Comparison of ENCODE assay signal across 9 cellular contexts in genomic region chr3:171165986-171166385, GRCh38.
DNase-seq lines count a peak whose midpoint lies in the region; ATAC-seq and TF ChIP-seq lines count a peak whose summit lies in the region.
"Had no signal": no experiment of that assay in that cellular context is flagged by ENCODE, and none has a peak within 500 bp of the region (broad histone marks: within the 10 kb centered on the region; RNA-seq: fewer than 3 reads in every experiment).

No MANE protein-coding gene starts in this region.

- no peak overlapping the region for H2BK120ac ChIP-seq in mesenchymal stem cell (ENCODE audit: low read depth, low read length)

- H3K4me2 ChIP-seq in mesenchymal stem cell (ENCODE audit: low read length, poor library complexity, severe bottlenecking): no peak overlapping the region

- no peak overlapping the region for H4K8ac ChIP-seq in mesenchymal stem cell (ENCODE audit: low read length)

- CTCF ChIA-PET in RWPE1 (lab: Yijun Ruan, JAX): interaction anchor here (0.6 kb wide), 1 partner anchor 762 kb away, joined by 4 read pairs; no protein-coding TSS in a partner anchor

- peak overlapping the region; percentile 65 for H2AK5ac ChIP-seq in mesenchymal stem cell (ENCODE audit: low read length, severe bottlenecking)

- H3K9me3 ChIP-seq in mesenchymal stem cell (ENCODE audit: control insufficient read depth, low read length) (peaks cover 9% of the 10 kb centered on the region), SJCRH30 (replicated peaks) (no peaks in the 10 kb centered on the region)

- H3K23ac ChIP-seq in mesenchymal stem cell (ENCODE audit: low read length in 2 of 2): no peak overlapping the region

- POLR2A ChIA-PET in RWPE1 (lab: Yijun Ruan, JAX; ENCODE audit: low non-redundant PET): no interaction called here

- H3K27ac ChIP-seq in RWPE1 (no peak overlapping the region), mesenchymal stem cell (ENCODE audit: low read length, poor library complexity, severe bottlenecking) (no peak overlapping the region), SJCRH30 (no peak overlapping the region)

- H3K79me1 ChIP-seq in mesenchymal stem cell (replicated peaks; ENCODE audit: low read length, poor library complexity, severe bottlenecking): no peaks in the 10 kb centered on the region

- H3K27me3 ChIP-seq in mesenchymal stem cell (ENCODE audit: control insufficient read depth in 1 of 2, insufficient read depth in 1 of 2, low read length in 2 of 2) (no peaks in the 10 kb centered on the region), SJCRH30 (no peaks in the 10 kb centered on the region)

- 100% methylated on average over 1 of the region's 1 CpG for WGBS in mesenchymal stem cell

- H3K4me1 ChIP-seq in mesenchymal stem cell (ENCODE audit: control insufficient read depth, insufficient read depth, low read depth, low read length): peaks cover 6% of the 10 kb centered on the region
- H3K4me1 ChIP-seq in SJCRH30: no peaks in the 10 kb centered on the region

- no peak overlapping the region for H3K14ac ChIP-seq in mesenchymal stem cell (ENCODE audit: low read length in 2 of 2)

- no peak overlapping the region for H3K18ac ChIP-seq in mesenchymal stem cell (ENCODE audit: low read depth in 1 of 2, low read length in 2 of 2)

- no peak overlapping the region for H2BK5ac ChIP-seq in mesenchymal stem cell (ENCODE audit: low read depth, low read length, poor library complexity, severe bottlenecking)

- no peak overlapping the region for H2BK15ac ChIP-seq in mesenchymal stem cell (ENCODE audit: low read depth, poor library complexity, severe bottlenecking)

- no peak overlapping the region for H3K4ac ChIP-seq in mesenchymal stem cell (ENCODE audit: low read depth in 1 of 2, low read length in 2 of 2)

- H3K36me3 ChIP-seq in mesenchymal stem cell (ENCODE audit: control insufficient read depth in 1 of 2, insufficient read depth in 2 of 2, low read depth in 1 of 2, low read length in 2 of 2) (peaks cover 3 to 6% of the 10 kb centered on the region in 2 experiments), SJCRH30 (0 out of 2 replicates have a peak, but pooled peaks cover under 1% of the 10 kb centered on the region)

- DNase-seq in RWPE1 (ENCODE audit: low spot score) (peak; percentile 22), mesenchymal stem cell (no peak), SKM-1 (lab: John Stamatoyannopoulos, UW; ENCODE audit: unreplicated experiment) (no peak), SJCRH30 (no peak)
- DNase-seq: GOT3, NCI-H526 had no signal

- ATAC-seq in GM18870 (IDR thresholded peaks at IDR 0.05; ENCODE audit: unreplicated experiment): peak; percentile 65
- peak; percentile 67 for ATAC-seq in GM21717 (IDR thresholded peaks at IDR 0.05; ENCODE audit: unreplicated experiment)
- no peak for ATAC-seq in GM21825 (IDR thresholded peaks at IDR 0.05; ENCODE audit: unreplicated experiment)

- H2AFZ ChIP-seq in mesenchymal stem cell (ENCODE audit: low read depth, low read length): no peak overlapping the region

- no peak overlapping the region for H2BK12ac ChIP-seq in mesenchymal stem cell (ENCODE audit: low read length in 2 of 2)

- TF ChIP-seq CTCF in RWPE1 (conservative IDR thresholded peaks at IDR 0.05; ENCODE audit: low read depth): no peak

- H4K91ac ChIP-seq in mesenchymal stem cell (ENCODE audit: low read length): no peak overlapping the region

- no peak overlapping the region for H3K9ac ChIP-seq in mesenchymal stem cell (ENCODE audit: low read length)

- H3K4me3 ChIP-seq in mesenchymal stem cell (ENCODE audit: insufficient read depth in 1 of 2, low read depth in 1 of 2, low read length in 2 of 2) (no peak overlapping the region), SJCRH30 (no peak overlapping the region)
